Comparison of ENCODE assay signal across 23 cellular contexts in genomic region chrX:127085939-127086338, GRCh38.
"Had no signal": no experiment of that assay in that cellular context is flagged by ENCODE, and none has a peak within 500 bp of the region (broad histone marks: within the 10 kb centered on the region; RNA-seq: fewer than 3 reads in every experiment).

No MANE protein-coding gene starts in this region.

- DNase-seq: nephron progenitor cell; nucleus accumbens; pancreas; retina; right cardiac atrium; right lobe of liver; sigmoid colon; small intestine; stimulated activated CD4-positive, alpha-beta T cell treated with anti-CD3 and anti-CD28 coated beads, Interleukin-15, amount 100 ng/mL, for 24 hours; stimulated activated CD4-positive, alpha-beta T cell treated with anti-CD3 and anti-CD28 coated beads, Interleukin-2, amount 100 ng/mL, for 24 hours; stimulated activated CD4-positive, alpha-beta T cell treated with anti-CD3 and anti-CD28 coated beads, Interleukin-2, amount 100 ng/mL, for 48 hours; stimulated activated CD4-positive, alpha-beta T cell treated with anti-CD3 and anti-CD28 coated beads, Interleukin-4, amount 100 ng/mL, for 24 hours; stimulated activated naive B cell treated with anti-CD40 and anti-IgM and Interleukin-4, amounts not matched to agents 10 μg/mL and 1 μg/mL and 100 μg/mL, for 72 hours; stimulated activated naive CD4-positive, alpha-beta T cell treated with Interleukin-2 at 50 U/mL for 16 hours; stomach; thyroid gland; trophoblast cell; upper lobe of left lung had no signal

- H3K27ac ChIP-seq: neutrophil, pancreas, prostate gland, right lobe of liver, sigmoid colon, stomach, thoracic aorta, thyroid gland, tibial nerve, upper lobe of left lung, vagina had no signal

- H3K36me3 ChIP-seq: neutrophil, pancreas, prostate gland, right lobe of liver, sigmoid colon, stomach, thoracic aorta, thyroid gland, tibial nerve, upper lobe of left lung, vagina had no signal

- H3K4me3 ChIP-seq: pancreas, prostate gland, right lobe of liver, sigmoid colon, stomach, thoracic aorta, thyroid gland, tibial nerve, upper lobe of left lung, vagina had no signal

- H3K9me3 ChIP-seq: neutrophil, pancreas, prostate gland, right lobe of liver, sigmoid colon, stomach, thoracic aorta, thyroid gland, tibial nerve, upper lobe of left lung, vagina had no signal

- H3K4me1 ChIP-seq: pancreas, prostate gland, right lobe of liver, sigmoid colon, stomach, thyroid gland, tibial nerve, upper lobe of left lung, vagina had no signal

- H3K27me3 ChIP-seq: neutrophil, pancreas, right lobe of liver, sigmoid colon, stomach, thyroid gland, tibial nerve, upper lobe of left lung, vagina had no signal
